ENCODE assay signal across 17 cellular contexts in the genomic region with DNA sequence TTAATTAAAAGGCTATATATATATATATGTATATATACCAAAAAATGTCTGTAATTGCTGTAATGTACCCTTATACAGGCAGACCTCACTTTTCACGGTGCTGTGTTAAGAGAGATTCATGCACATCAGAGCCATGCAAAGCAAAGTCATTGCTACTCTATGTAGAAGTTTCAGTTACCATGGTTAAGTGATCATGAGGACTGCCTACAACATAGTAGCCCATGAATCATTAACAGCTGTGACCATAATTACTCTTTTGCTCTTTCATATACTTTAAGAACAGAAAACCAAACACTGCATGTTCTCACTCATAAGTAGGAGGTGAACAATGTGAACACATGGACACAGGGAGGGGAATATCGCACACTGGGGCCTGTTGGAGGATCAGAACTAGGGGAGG.
DNase-seq lines count a peak whose midpoint lies in the region; ATAC-seq lines count a peak whose summit lies in the region.
"Had no signal": no experiment of that assay in that cellular context is flagged by ENCODE, and none has a peak within 500 bp of the region (broad histone marks: within the 10 kb centered on the region; RNA-seq: fewer than 3 reads in every experiment).

No MANE protein-coding gene starts in this region.

- no peaks in the 10 kb centered on the region for H3K36me3 ChIP-seq in GM23248 (ENCODE audit: low read depth)
- H3K36me3 ChIP-seq: Peyer's patch had no signal

- no peak overlapping the region for H2AFZ ChIP-seq in GM23248

- H3K27me3 ChIP-seq in GM23248 (replicated peaks; ENCODE audit: insufficient read depth), result 0 out of 2 replicates have a peak, but pooled peaks cover 4% of the 10 kb centered on the region
- H3K27me3 ChIP-seq: Peyer's patch had no signal

- no peaks in the 10 kb centered on the region for H4K20me1 ChIP-seq in GM23248 (ENCODE audit: insufficient read depth)

- no peak overlapping the region for H3K4me2 ChIP-seq in GM23248 (ENCODE audit: unreplicated experiment)
- H3K4me2 ChIP-seq: smooth muscle cell had no signal

- no peaks in the 10 kb centered on the region for H3K4me1 ChIP-seq in GM23248 (ENCODE audit: insufficient read depth)
- H3K4me1 ChIP-seq: Peyer's patch had no signal

- intact Hi-C loops in Right ventricle myocardium inferior (cut with DNase I), result no loop called here

- peak; percentile 91 for ATAC-seq in GM19452 (IDR thresholded peaks at IDR 0.05; ENCODE audit: unreplicated experiment)
- ATAC-seq in HG02798 (IDR thresholded peaks at IDR 0.05; ENCODE audit: poor library complexity, unreplicated experiment), result peak; percentile 91
- peak; percentile 83 for ATAC-seq in HG03378 (IDR thresholded peaks at IDR 0.05; ENCODE audit: unreplicated experiment)
- ATAC-seq in Right ventricle myocardium inferior, result no peak

- H3K9me3 ChIP-seq in GM23248 (ENCODE audit: low read depth), result no peaks in the 10 kb centered on the region
- H3K9me3 ChIP-seq: Peyer's patch had no signal

- H3F3A ChIP-seq in GM23248 (ENCODE audit: insufficient read depth), result no peaks in the 10 kb centered on the region

- H3K4me3 ChIP-seq in GM23248, result no peak overlapping the region
- H3K4me3 ChIP-seq: Peyer's patch, smooth muscle cell had no signal

- no peak overlapping the region for H3K27ac ChIP-seq in GM23248
- H3K27ac ChIP-seq: Peyer's patch had no signal

- WGBS in GM23248 (ENCODE audit: low coverage in 1 of 2, low lambda C conversion rate in 2 of 2, missing lambda C conversion rate in 2 of 2), 2 experiments, result 5 to 16% methylated on average over 2 of the region's 2 CpGs

- DNase-seq in renal cortical epithelial cell (ENCODE audit: low read depth), result peak; percentile 29
- no peak for DNase-seq in activated gamma-delta T cell treated with Interleukin-2 at 50 U/mL for 16 hours
- no peak for DNase-seq in GM23248
- DNase-seq in Right ventricle myocardium inferior (ENCODE audit: missing footprints), result no peak
- DNase-seq: activated CD4-positive, CD25-positive, alpha-beta regulatory T cell treated with anti-CD3 and anti-CD28 coated beads, Interleukin-2, amount 50 U/mL, for 72 hours; activated T-cell treated with anti-CD3 and anti-CD28 coated beads, Interleukin-2, amount 50 U/mL, for 24 hours; C1 segment of cervical spinal cord; cortex of kidney; mesenchymal stem cell; NCI-H1436; NCI-H524 treated with DMSO at 0.1 percent for 48 hours; Peyer's patch; T-helper 1 cell had no signal

- H3K79me2 ChIP-seq in GM23248 (ENCODE audit: insufficient read depth), result no peaks in the 10 kb centered on the region

- in situ Hi-C loops in GM23248 (cut with MboI), result no loop called here

- no peak overlapping the region for H3K9ac ChIP-seq in GM23248

- no peaks in the 10 kb centered on the region for H3K9me2 ChIP-seq in GM23248 (ENCODE audit: insufficient read depth)
